25 cellular contexts compared by ENCODE assay signal in the genomic region with DNA sequence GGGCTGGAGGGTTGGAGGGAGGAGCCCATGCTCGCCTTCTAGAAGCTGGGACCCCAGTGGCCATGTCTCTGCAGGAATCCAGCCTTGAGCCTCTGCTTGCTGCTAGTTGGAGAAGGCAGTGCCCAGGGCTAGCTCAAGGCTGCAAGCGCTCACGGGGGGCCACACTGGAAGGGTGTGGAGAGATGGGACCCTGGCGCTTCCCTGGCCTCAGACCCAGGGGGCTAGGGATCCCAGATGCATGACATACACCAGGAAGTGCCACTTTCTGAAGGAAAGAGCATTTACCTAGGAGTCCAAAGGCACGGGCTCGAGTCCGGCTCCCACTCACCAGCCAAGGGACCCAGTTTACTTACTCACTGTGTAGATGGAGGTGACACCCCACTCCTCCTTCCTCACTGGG.
"Had no signal": no experiment of that assay in that cellular context is flagged by ENCODE, and none has a peak within 500 bp of the region (broad histone marks: within the 10 kb centered on the region; RNA-seq: fewer than 3 reads in every experiment).

No MANE protein-coding gene starts in this region.

- H3K4me3 ChIP-seq: heart left ventricle, lower lobe of right lung, ovary, prostate gland, tibial artery, vagina had no signal

- H3K27ac Mint-ChIP-seq: activated CD4-positive, alpha-beta memory T cell treated with anti-CD3 and anti-CD28 coated beads, Interleukin-2, amount 10 ng/mL, durations not matched to agents 7 days and 5 days; activated CD4-positive, alpha-beta T cell treated with anti-CD3 and anti-CD28 coated beads, Interleukin-2, amount 10 ng/mL, durations not matched to agents 24 days and 14 days; activated naive CD8-positive, alpha-beta T cell treated with anti-CD3 and anti-CD28 coated beads, Interleukin-2, amount 50 U/mL, for 24 hours; activated T-cell treated with anti-CD3 and anti-CD28 coated beads, Interleukin-2, amount 50 U/mL, for 72 hours; naive thymus-derived CD4-positive, alpha-beta T cell; stimulated activated naive CD8-positive, alpha-beta T cell treated with anti-CD3 and anti-CD28 coated beads, Interleukin-15, Interleukin-2, amounts not matched to agents 100 ng/mL and 50 ng/mL, for 24 hours had no signal

- DNase-seq: activated CD4-positive, alpha-beta memory T cell treated with anti-CD3 and anti-CD28 coated beads, Interleukin-2, amount 10 ng/mL, durations not matched to agents 7 days and 5 days; activated CD4-positive, alpha-beta T cell treated with anti-CD3 and anti-CD28 coated beads, Interleukin-2, amount 10 ng/mL, durations not matched to agents 24 days and 14 days; activated effector memory CD4-positive, alpha-beta T cell treated with Interleukin-2 at 50 U/mL for 16 hours; activated naive CD4-positive, alpha-beta T cell treated with anti-CD3 and anti-CD28 coated beads, Interleukin-2, amount 50 U/mL, for 16 hours; activated naive CD8-positive, alpha-beta T cell treated with anti-CD3 and anti-CD28 coated beads, Interleukin-2, amount 50 U/mL, for 24 hours; activated T-cell treated with anti-CD3 and anti-CD28 coated beads, Interleukin-2, amount 50 U/mL, for 72 hours; central memory CD4-positive, alpha-beta T cell; left colon; lower lobe of right lung; naive thymus-derived CD4-positive, alpha-beta T cell; ovary; stimulated activated CD4-positive, alpha-beta T cell treated with anti-CD3 and anti-CD28 coated beads, Interleukin-12 subunit alpha, Interleukin-12 subunit beta, amount 100 ng/mL, for 4 hours; stimulated activated CD4-positive, alpha-beta T cell treated with anti-CD3 and anti-CD28 coated beads, Interleukin-1b, Interleukin-23, amount 100 ng/mL, for 48 hours; substantia nigra; tibial artery had no signal

- H3K9me3 Mint-ChIP-seq: activated CD4-positive, alpha-beta memory T cell treated with anti-CD3 and anti-CD28 coated beads, Interleukin-2, amount 10 ng/mL, durations not matched to agents 7 days and 5 days; activated CD4-positive, alpha-beta T cell treated with anti-CD3 and anti-CD28 coated beads, Interleukin-2, amount 10 ng/mL, durations not matched to agents 24 days and 14 days; activated naive CD8-positive, alpha-beta T cell treated with anti-CD3 and anti-CD28 coated beads, Interleukin-2, amount 50 U/mL, for 24 hours; brain; stimulated activated naive CD8-positive, alpha-beta T cell treated with anti-CD3 and anti-CD28 coated beads, Interleukin-15, Interleukin-2, amounts not matched to agents 100 ng/mL and 50 ng/mL, for 24 hours had no signal

- H3K36me3 ChIP-seq: heart left ventricle, lower lobe of right lung, ovary, prostate gland, tibial artery, vagina had no signal

- H3K36me3 Mint-ChIP-seq: brain; naive thymus-derived CD4-positive, alpha-beta T cell had no signal

- ATAC-seq: activated CD4-positive, CD25-positive, alpha-beta regulatory T cell treated with anti-CD3 and anti-CD28 coated beads, Interleukin-2, amount 50 U/mL, for 24 hours; activated naive CD8-positive, alpha-beta T cell treated with anti-CD3 and anti-CD28 coated beads, Interleukin-2, amount 50 U/mL, for 24 hours; activated T-cell treated with anti-CD3 and anti-CD28 coated beads, Interleukin-2, amount 50 U/mL, for 72 hours; heart left ventricle; left colon; lower lobe of right lung; naive thymus-derived CD4-positive, alpha-beta T cell had no signal

- H3K27me3 ChIP-seq: heart left ventricle, ovary, tibial artery, vagina had no signal

- H3K27me3 Mint-ChIP-seq: activated CD4-positive, alpha-beta memory T cell treated with anti-CD3 and anti-CD28 coated beads, Interleukin-2, amount 10 ng/mL, durations not matched to agents 7 days and 5 days; activated CD4-positive, alpha-beta T cell treated with anti-CD3 and anti-CD28 coated beads, Interleukin-2, amount 10 ng/mL, durations not matched to agents 24 days and 14 days; brain; stimulated activated naive CD8-positive, alpha-beta T cell treated with anti-CD3 and anti-CD28 coated beads, Interleukin-15, Interleukin-2, amounts not matched to agents 100 ng/mL and 50 ng/mL, for 24 hours had no signal

- FAIRE-seq: colon, islet of Langerhans had no signal

- H3K27ac ChIP-seq: epithelial cell of prostate, heart left ventricle, lower lobe of right lung, ovary, prostate gland, tibial artery, vagina, VCaP had no signal

- H3K4me3 Mint-ChIP-seq: activated CD4-positive, alpha-beta memory T cell treated with anti-CD3 and anti-CD28 coated beads, Interleukin-2, amount 10 ng/mL, durations not matched to agents 7 days and 5 days; activated CD4-positive, alpha-beta T cell treated with anti-CD3 and anti-CD28 coated beads, Interleukin-2, amount 10 ng/mL, durations not matched to agents 24 days and 14 days; activated naive CD8-positive, alpha-beta T cell treated with anti-CD3 and anti-CD28 coated beads, Interleukin-2, amount 50 U/mL, for 24 hours; activated T-cell treated with anti-CD3 and anti-CD28 coated beads, Interleukin-2, amount 50 U/mL, for 72 hours; brain; naive thymus-derived CD4-positive, alpha-beta T cell; stimulated activated naive CD8-positive, alpha-beta T cell treated with anti-CD3 and anti-CD28 coated beads, Interleukin-15, Interleukin-2, amounts not matched to agents 100 ng/mL and 50 ng/mL, for 24 hours had no signal

- H3K4me1 ChIP-seq: lower lobe of right lung, prostate gland had no signal

- H3K4me1 Mint-ChIP-seq: activated CD4-positive, alpha-beta memory T cell treated with anti-CD3 and anti-CD28 coated beads, Interleukin-2, amount 10 ng/mL, durations not matched to agents 7 days and 5 days; activated CD4-positive, alpha-beta T cell treated with anti-CD3 and anti-CD28 coated beads, Interleukin-2, amount 10 ng/mL, durations not matched to agents 24 days and 14 days had no signal

- H3K9me3 ChIP-seq: heart left ventricle, lower lobe of right lung, ovary, prostate gland, tibial artery, vagina had no signal
